9 cellular contexts compared by ENCODE assay signal in genomic region chr2:237572021-237572741, GRCh38. TPM values are rescaled to one million over a fixed set of nuclear protein-coding genes. Genes with fewer than 3 reads are reported as not detected.
DNase-seq lines count a peak whose midpoint lies in the region; ATAC-seq, FAIRE-seq and TF ChIP-seq lines count a peak whose summit lies in the region.
"Had no signal": no experiment of that assay in that cellular context is flagged by ENCODE, and none has a peak within 500 bp of the region (broad histone marks: within the 10 kb centered on the region; RNA-seq: fewer than 3 reads in every experiment).

No MANE protein-coding gene starts in this region.

- POLR2A ChIA-PET in WTC11 (lab: Charles Lee), result interaction anchor here (0.7 to 1.6 kb wide), 3 partner anchors 19 to 380 kb away, joined by 3 to 11 read pairs (median 4); partner anchors contain the start of gene RAB17

- H3K4me3 Mint-ChIP-seq in WTC11, result no peak overlapping the region

- CTCF ChIA-PET in WTC11 (lab: Charles Lee), result interaction anchor here (0.6 to 7.1 kb wide), 91 partner anchors 10 to 716 kb away, joined by 3 to 385 read pairs (median 6); partner anchors contain the start of genes COL6A3, COPS8, MLPH and RAB17

- H3K36me3 ChIP-seq in bronchial epithelial cell (ENCODE audit: control insufficient read depth, insufficient read depth, low read length), result no peaks in the 10 kb centered on the region
- peaks cover 4% of the 10 kb centered on the region in 2 donors for H3K36me3 ChIP-seq in kidney (ENCODE audit: control insufficient read depth in 1 of 2, insufficient read depth in 2 of 2, low read length in 2 of 2)

- H3K4me3 ChIP-seq in bronchial epithelial cell (ENCODE audit: low read depth, low read length) (no peak overlapping the region), kidney (ENCODE audit: low read length in 2 of 2) (no peak overlapping the region)

- ATAC-seq in HG03039 (IDR thresholded peaks at IDR 0.05; ENCODE audit: unreplicated experiment), result peak; percentile 63
- ATAC-seq in WTC11, result peak; percentile 91

- intact Hi-C loops in kidney (cut with DNase I), result loop anchor here (5.0 kb wide), 1 partner anchor 55 kb away; no protein-coding TSS in a partner anchor

- FAIRE-seq in bronchial epithelial cell (lab: Jason Lieb, UNC) (peak; percentile 93), kidney (lab: Jason Lieb, UNC) (peak; percentile 8)
- FAIRE-seq: A204.1 had no signal

- H3K4me1 ChIP-seq in kidney (ENCODE audit: control insufficient read depth in 1 of 2, insufficient read depth in 1 of 2, low read depth in 1 of 2, low read length in 2 of 2), result peaks cover 0 to 7% of the 10 kb centered on the region in 2 donors

- H3K9me3 Mint-ChIP-seq in WTC11, result peaks cover 4% of the 10 kb centered on the region

- H3K27ac Mint-ChIP-seq in WTC11, result peak overlapping the region; percentile 24; the same call in 1 of the 2 replicates

- no peaks in the 10 kb centered on the region for H3K27me3 ChIP-seq in bronchial epithelial cell (ENCODE audit: control insufficient read depth, insufficient read depth, low read length)

- H3K27ac ChIP-seq in kidney (ENCODE audit: low read depth in 2 of 2, low read length in 2 of 2), result no peak overlapping the region

- peaks cover 41% of the 10 kb centered on the region for H3K4me1 Mint-ChIP-seq in WTC11

- H3K36me3 Mint-ChIP-seq in WTC11, result peaks cover 18% of the 10 kb centered on the region

- DNase-seq in NCI-H1417 (lab: John Stamatoyannopoulos, UW), result peak; percentile 69 to 88 (median 72)
- no peak for DNase-seq in NCI-H1417 treated with DMSO at 0.1 percent for 48 hours (lab: John Stamatoyannopoulos, UW)
- DNase-seq in NCI-H2171 treated with DMSO at 0.1 percent for 48 hours (lab: John Stamatoyannopoulos, UW), result peak; percentile 66
- DNase-seq in WTC11 (ENCODE audit: low spot score), result peak; percentile 97
- DNase-seq in bronchial epithelial cell (ENCODE audit: low read depth), result peak; percentile 74
- peak; percentile 96 for DNase-seq in kidney
- peak; percentile 94 for DNase-seq in stimulated activated CD4-positive, alpha-beta T cell treated with anti-CD3 and anti-CD28 coated beads, Interleukin-15, amount 100 ng/mL, for 24 hours

- no peaks in the 10 kb centered on the region for H3K9me3 ChIP-seq in kidney (ENCODE audit: control insufficient read depth in 1 of 2, low read length in 2 of 2)

- H3K9ac ChIP-seq in kidney (ENCODE audit: low read length in 2 of 2), result peak overlapping the region in 1 of 2 donors; percentile 47

- peak; percentile 96 for TF ChIP-seq CTCF in WTC11 (IDR thresholded peaks at IDR 0.05)
- TF ChIP-seq CTCF in bronchial epithelial cell (IDR thresholded peaks at IDR 0.05; ENCODE audit: insufficient read depth, low read length, severe bottlenecking), result peak; percentile 98
- TF ChIP-seq CTCF in kidney (IDR thresholded peaks at IDR 0.05; ENCODE audit: borderline replicate concordance, extremely low read depth, insufficient read depth), result peak; percentile 99

- no peaks in the 10 kb centered on the region for H3K27me3 Mint-ChIP-seq in WTC11 (ENCODE audit: low read depth)

TF ChIP-seq in WTC11, 78 proteins besides CTCF, POLR2A, EP300 and RAD21:
- TF ChIP-seq ZBTB21 (CRISPR knock-in tag; IDR thresholded peaks at IDR 0.05; ENCODE audit: borderline replicate concordance) (0 out of 2 replicates have a peak, but pooled peaks have one; percentile 51), SMAD3 (CRISPR knock-in tag; IDR thresholded peaks at IDR 0.05; ENCODE audit: borderline replicate concordance) (peak; percentile 62; the same call in 1 of the 2 replicates), TEAD1 (CRISPR knock-in tag; IDR thresholded peaks at IDR 0.05) (peak; percentile 82), USF2 (CRISPR knock-in tag; IDR thresholded peaks at IDR 0.05) (no peak), ZMAT4 (CRISPR knock-in tag; IDR thresholded peaks at IDR 0.05) (no peak), ARID4B (CRISPR knock-in tag; IDR thresholded peaks at IDR 0.05; ENCODE audit: borderline replicate concordance) (0 out of 2 replicates have a peak, but pooled peaks have one; percentile 39), GABPB1 (CRISPR knock-in tag; IDR thresholded peaks at IDR 0.05) (peak; percentile 62), ZNF232 (CRISPR knock-in tag; IDR thresholded peaks at IDR 0.05) (peak; percentile 78; the same call in 1 of the 2 replicates), ETV6 (CRISPR knock-in tag; IDR thresholded peaks at IDR 0.05) (0 out of 2 replicates have a peak, but pooled peaks have one; percentile 21), ZNF281 (CRISPR knock-in tag; IDR thresholded peaks at IDR 0.05) (no peak), MAX (CRISPR knock-in tag; IDR thresholded peaks at IDR 0.05) (peak; percentile 69), SP1 (CRISPR knock-in tag; conservative IDR thresholded peaks at IDR 0.05) (0 out of 2 replicates have a peak, but pooled peaks have one; percentile 56)

RNA-seq across cellular contexts. Expression of gene PRLH, which starts 5.8 kb away (rescaled TPM):
- not detected in 3 replicates for total RNA-seq in WTC11 (2021)
- not detected in 2 replicates for total RNA-seq in bronchial epithelial cell
- total RNA-seq in kidney, result not detected
- not detected for polyA plus RNA-seq in kidney (ENCODE audit: insufficient read depth, low read depth, low replicate concordance)

RNA-seq across cellular contexts. Expression of gene RAB17, which starts 18.4 kb away (rescaled TPM):
- 134 to 140 TPM (median 137 TPM) in 3 replicates for total RNA-seq in WTC11 (2021)
- 1.0 and 2.4 TPM in 2 replicates for total RNA-seq in bronchial epithelial cell
- total RNA-seq in kidney, result 59.1 TPM
- polyA plus RNA-seq in kidney (ENCODE audit: insufficient read depth, low read depth, low replicate concordance), result 151 TPM

RNA-seq across cellular contexts. Expression of gene LRRFIP1, which starts 55.2 kb away (rescaled TPM):
- 70.6 to 88.4 TPM (median 71.2 TPM) in 3 replicates for total RNA-seq in WTC11 (2021)
- 115 and 183 TPM in 2 replicates for total RNA-seq in bronchial epithelial cell
- total RNA-seq in kidney, result 204 TPM
- 39.1 TPM for polyA plus RNA-seq in kidney (ENCODE audit: insufficient read depth, low read depth, low replicate concordance)

Comparison
In these comparisons a context has a peak if more than half of its experiments do, and no peak if none do; other contexts are left out.
1. RNA of gene RAB17, which starts 18.4 kb away (total RNA-seq): 134 to 140 TPM in WTC11 and 59.1 TPM in kidney (single experiment); 1.0 to 2.4 TPM in bronchial epithelial cell; every median in the first group is over 10 times any median in the second.
2. Peak in every context shown above with its lines, with median percentiles within 50 percentile points of each other: CTCF ChIP-seq.